ENCODE assay signal across 28 cellular contexts in the genomic region with DNA sequence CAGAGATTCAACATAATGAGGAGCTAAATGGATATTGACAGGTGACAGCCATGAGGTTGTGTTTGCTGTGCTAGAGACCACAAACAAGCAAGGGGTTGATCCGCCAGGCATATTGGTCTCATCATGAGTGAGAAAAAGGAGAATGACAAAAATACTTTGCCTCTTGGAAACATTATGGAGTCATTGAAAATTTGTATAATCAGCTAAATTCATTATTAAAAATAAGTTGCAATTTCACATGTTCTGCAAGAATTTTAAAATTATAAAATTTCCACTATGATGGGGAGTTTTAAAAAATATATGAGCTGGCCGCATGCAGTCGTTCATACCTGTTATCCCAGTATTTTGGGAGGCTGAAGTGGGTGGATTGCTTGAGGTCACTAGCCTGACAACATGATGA.
"Had no signal": no experiment of that assay in that cellular context is flagged by ENCODE, and none has a peak within 500 bp of the region (broad histone marks: within the 10 kb centered on the region; RNA-seq: fewer than 3 reads in every experiment).

No MANE protein-coding gene starts in this region.

- H3K27me3 ChIP-seq: colonic mucosa, esophagus muscularis mucosa, esophagus squamous epithelium, foreskin keratinocyte, gastrocnemius medialis, gastroesophageal sphincter, heart left ventricle, heart right ventricle had no signal

- H3K36me3 ChIP-seq: colonic mucosa, esophagus muscularis mucosa, esophagus squamous epithelium, gastrocnemius medialis, gastroesophageal sphincter, heart left ventricle, heart right ventricle had no signal

- ATAC-seq: effector memory CD8-positive, alpha-beta T cell; esophagus mucosa; foreskin keratinocyte; gastrocnemius medialis; gastroesophageal sphincter; heart left ventricle; heart right ventricle had no signal

- H3K27ac ChIP-seq: colonic mucosa, coronary artery, dorsolateral prefrontal cortex, epithelial cell of prostate, esophagus muscularis mucosa, esophagus squamous epithelium, foreskin keratinocyte, gastrocnemius medialis, gastroesophageal sphincter, heart left ventricle, heart right ventricle had no signal

- H3K9me3 ChIP-seq: colonic mucosa, esophagus muscularis mucosa, esophagus squamous epithelium, gastrocnemius medialis, gastroesophageal sphincter had no signal

- FAIRE-seq: colon, endometrium, endothelial cell of umbilical vein, frontal cortex had no signal

- H3K4me1 ChIP-seq: colonic mucosa, esophagus muscularis mucosa, esophagus squamous epithelium, foreskin keratinocyte, gastrocnemius medialis, gastroesophageal sphincter, heart left ventricle, heart right ventricle had no signal

- H3K4me3 ChIP-seq: colonic mucosa, coronary artery, dorsolateral prefrontal cortex, esophagus muscularis mucosa, esophagus squamous epithelium, gastrocnemius medialis, gastroesophageal sphincter, heart left ventricle, heart right ventricle had no signal

- DNase-seq: colonic mucosa; cortex of kidney; dermis blood vessel endothelial cell; dorsolateral prefrontal cortex; effector CD4-positive, alpha-beta T cell; effector CD8-positive, alpha-beta T cell; effector memory CD4-positive, alpha-beta T cell; effector memory CD8-positive, alpha-beta T cell; endodermal cell; erythroblast; esophagus squamous epithelium; foreskin fibroblast; foreskin keratinocyte; foreskin melanocyte; gastrocnemius medialis; glutamatergic neuron; head of caudate nucleus; heart left ventricle; heart right ventricle had no signal
